Comparison of ENCODE assay signal across 12 cellular contexts in the genomic region with DNA sequence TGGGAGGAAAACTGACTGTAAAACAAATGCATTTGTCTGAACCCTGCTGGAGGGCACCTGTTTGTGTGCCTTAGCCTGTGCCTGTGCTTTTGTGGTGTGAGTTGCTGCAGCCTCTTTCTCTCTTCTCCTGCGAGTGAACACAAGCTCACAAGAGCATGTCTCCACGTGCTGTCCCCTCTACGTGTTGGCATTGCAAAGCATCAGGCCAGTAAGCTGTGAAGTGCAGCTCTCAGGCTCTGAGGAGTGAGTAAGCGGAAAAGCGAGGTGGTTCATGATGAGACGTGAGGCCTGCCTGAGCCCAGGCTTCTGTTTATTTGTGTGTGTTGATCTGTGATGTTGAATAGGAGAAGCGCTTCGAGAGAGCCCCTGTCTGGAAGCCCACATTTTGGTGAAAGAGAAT.
A peak's percentile ranks its signal among the peaks of the same experiment; 100 is the strongest.
DNase-seq lines count a peak whose midpoint lies in the region; ATAC-seq, FAIRE-seq and TF ChIP-seq lines count a peak whose summit lies in the region.
"Had no signal": no experiment of that assay in that cellular context is flagged by ENCODE, and none has a peak within 500 bp of the region (broad histone marks: within the 10 kb centered on the region; RNA-seq: fewer than 3 reads in every experiment).

No MANE protein-coding gene starts in this region.

- H3K4me3 Mint-ChIP-seq in CD4-positive, alpha-beta memory T cell: no peak overlapping the region
- peak overlapping the region in 2 of 10 donors; percentile 6 to 42 for H3K4me3 Mint-ChIP-seq in naive thymus-derived CD8-positive, alpha-beta T cell

- no peaks in the 10 kb centered on the region for H3K36me3 Mint-ChIP-seq in CD4-positive, alpha-beta memory T cell
- no peaks in the 10 kb centered on the region for H3K36me3 Mint-ChIP-seq in naive thymus-derived CD8-positive, alpha-beta T cell

- TF ChIP-seq CTCF in NB4 (IDR thresholded peaks at IDR 0.05; ENCODE audit: low read depth, low read length) (no peak), H1 (IDR thresholded peaks at IDR 0.05; ENCODE audit: control extremely low read depth in 1 of 3, insufficient read depth in 1 of 3, low read depth in 1 of 3, low read length in 3 of 3) (no peak), pancreas (IDR thresholded peaks at IDR 0.05) (no peak)

- peaks cover 16% of the 10 kb centered on the region for H3K4me1 ChIP-seq in CD4-positive, alpha-beta memory T cell (ENCODE audit: insufficient read depth, low read length)
- peaks cover 0 to 7% (median 3%) of the 10 kb centered on the region in 4 experiments; a peak in 3 of 7 replicates for H3K4me1 ChIP-seq in H1 (replicated peaks in 1 of 4; ENCODE audit: control insufficient read depth in 3 of 4, insufficient read depth in 4 of 4, low read length in 3 of 4)
- peaks cover 18 to 34% (median 29%) of the 10 kb centered on the region in 3 donors for H3K4me1 ChIP-seq in pancreas
- H3K4me1 ChIP-seq: tibial artery had no signal

- H4K91ac ChIP-seq in H1 (replicated peaks; ENCODE audit: insufficient read length, low read length): no peak overlapping the region

- no peak overlapping the region for H2BK5ac ChIP-seq in H1 (ENCODE audit: low read depth, low read length)

- H2BK120ac ChIP-seq in H1 (replicated peaks; ENCODE audit: low read depth, low read length): no peak overlapping the region

- no peaks in the 10 kb centered on the region for H3K9me3 ChIP-seq in CD4-positive, alpha-beta memory T cell (ENCODE audit: control insufficient read depth in 1 of 2, low read length in 2 of 2)
- no peaks in the 10 kb centered on the region for H3K9me3 ChIP-seq in H1 (ENCODE audit: insufficient read depth in 2 of 2, low read depth in 1 of 2, low read length in 1 of 2)
- no peaks in the 10 kb centered on the region for H3K9me3 ChIP-seq in pancreas
- H3K9me3 ChIP-seq: body of pancreas, Caco-2, tibial artery had no signal

- H2AK5ac ChIP-seq in H1 (ENCODE audit: low read depth, low read length): no peak overlapping the region

- no peak overlapping the region for H4K8ac ChIP-seq in H1 (ENCODE audit: extremely low read depth, insufficient read depth, low read length)

- no peak for DNase-seq in CD4-positive, alpha-beta memory T cell
- DNase-seq in NB4 (ENCODE audit: low read depth) (peak; percentile 31), H1 (ENCODE audit: low read depth in 1 of 2, low spot score in 2 of 2) (no peak), GDM1 (lab: John Stamatoyannopoulos, UW) (no peak), pancreas (no peak)
- no peak for DNase-seq in naive thymus-derived CD8-positive, alpha-beta T cell
- DNase-seq: body of pancreas, Caco-2, kidney, MM.1S, tibial artery had no signal

- no peak overlapping the region for H3K4me3 ChIP-seq in CD4-positive, alpha-beta memory T cell (ENCODE audit: low read length in 2 of 2)
- H3K4me3 ChIP-seq in NB4 (ENCODE audit: low read depth, low read length): no peak overlapping the region
- no peak overlapping the region for H3K4me3 ChIP-seq in H1 (ENCODE audit: extremely low read depth in 1 of 4, insufficient read depth in 2 of 4, low read depth in 3 of 4, low read length in 4 of 4)
- H3K4me3 ChIP-seq in pancreas: no peak overlapping the region
- H3K4me3 ChIP-seq: body of pancreas, tibial artery had no signal

- POLR2A ChIA-PET in CD4-positive, alpha-beta memory T cell (lab: Charles Lee; ENCODE audit: partially characterized antibody): interaction anchor here (0.6 to 0.9 kb wide), 2 partner anchors 73 to 85 kb away, joined by 3 read pairs; no protein-coding TSS in a partner anchor
- POLR2A ChIA-PET in H1 (lab: Charles Lee; ENCODE audit: partially characterized antibody): no interaction called here
- POLR2A ChIA-PET in naive thymus-derived CD8-positive, alpha-beta T cell (lab: Charles Lee): interaction anchor here (0.6 to 1.4 kb wide), 5 partner anchors 13 to 562 kb away, joined by 4 to 6 read pairs (median 4); a partner anchor contains a TSS

- intact Hi-C loops in CD4-positive, alpha-beta memory T cell (cut with micrococcal nuclease): no loop called here
- intact Hi-C loops in pancreas (cut with DNase I): no loop called here

- H3K36me3 ChIP-seq in CD4-positive, alpha-beta memory T cell (ENCODE audit: insufficient read depth, low read length): no peaks in the 10 kb centered on the region
- no peaks in the 10 kb centered on the region for H3K36me3 ChIP-seq in H1 (ENCODE audit: control insufficient read depth in 2 of 4, insufficient read depth in 4 of 4, low read length in 3 of 4)
- H3K36me3 ChIP-seq in pancreas: no peaks in the 10 kb centered on the region
- H3K36me3 ChIP-seq: tibial artery had no signal

- no peak for ATAC-seq in naive thymus-derived CD8-positive, alpha-beta T cell
- ATAC-seq in pancreas: no peak
- ATAC-seq in GM18517 (IDR thresholded peaks at IDR 0.05; ENCODE audit: unreplicated experiment): no peak
- ATAC-seq: body of pancreas had no signal

- no peak for TF ChIP-seq EP300 in H1 (IDR thresholded peaks at IDR 0.05; ENCODE audit: borderline replicate concordance in 1 of 2, low read depth in 2 of 2, low read length in 2 of 2)

- no peak overlapping the region for H3K9ac ChIP-seq in H1 (replicated peaks in 1 of 4; ENCODE audit: extremely low read depth in 1 of 4, low read depth in 3 of 4, low read length in 3 of 4)

- H3K4ac ChIP-seq in H1 (replicated peaks; ENCODE audit: insufficient read length, low read depth, low read length): no peak overlapping the region

- no peak overlapping the region for H4K5ac ChIP-seq in H1 (ENCODE audit: insufficient read length, low read depth, low read length)

- no peak overlapping the region for H3K27ac ChIP-seq in CD4-positive, alpha-beta memory T cell (ENCODE audit: low read depth, low read length)
- H3K27ac ChIP-seq in H1 (ENCODE audit: low read depth, low read length): no peak overlapping the region
- H3K27ac ChIP-seq in pancreas: no peak overlapping the region
- H3K27ac ChIP-seq: body of pancreas, tibial artery had no signal

- TF ChIP-seq POLR2A in NB4 (IDR thresholded peaks at IDR 0.05; ENCODE audit: extremely low read depth, insufficient read length) (no peak), H1 (IDR thresholded peaks at IDR 0.05; ENCODE audit: control extremely low read depth in 1 of 2, low read depth in 2 of 2, low read length in 2 of 2) (no peak)

- no peak overlapping the region; the same call in 1 of the 2 replicates for H3K18ac ChIP-seq in H1 (ENCODE audit: extremely low read depth, low read length)

- H3K27me3 Mint-ChIP-seq in CD4-positive, alpha-beta memory T cell: no peaks in the 10 kb centered on the region
- no peaks in the 10 kb centered on the region for H3K27me3 Mint-ChIP-seq in naive thymus-derived CD8-positive, alpha-beta T cell

- H2BK15ac ChIP-seq in H1 (ENCODE audit: low read length): no peak overlapping the region

- peaks cover 15 to 26% (median 20%) of the 10 kb centered on the region in 4 donors for H3K4me1 Mint-ChIP-seq in CD4-positive, alpha-beta memory T cell
- H3K4me1 Mint-ChIP-seq in naive thymus-derived CD8-positive, alpha-beta T cell: peaks cover 18 to 38% (median 25%) of the 10 kb centered on the region in 4 donors

- H3K4me2 ChIP-seq in H1 (ENCODE audit: insufficient read depth in 1 of 2, low read depth in 2 of 2, low read length in 2 of 2): no peak overlapping the region

- no peaks in the 10 kb centered on the region for H4K20me1 ChIP-seq in H1 (replicated peaks in 1 of 2; ENCODE audit: control insufficient read depth in 1 of 2, insufficient read depth in 2 of 2, low read length in 2 of 2)

- no peak overlapping the region; the same call in 1 of the 2 replicates for H2BK12ac ChIP-seq in H1 (ENCODE audit: low read depth, low read length)

- no peak for FAIRE-seq in H1 (lab: Jason Lieb, UNC)
- FAIRE-seq in pancreas (lab: Jason Lieb, UNC): no peak
- FAIRE-seq: kidney had no signal

- WGBS in H1 (ENCODE audit: extremely low coverage in 1 of 2, insufficient coverage in 1 of 2, insufficient read length in 1 of 2, insufficient replicate concordance in 2 of 2, low coverage in 1 of 2, low lambda C conversion rate in 2 of 2, missing lambda C conversion rate in 1 of 2), 2 experiments: 75% methylated on average over 8 of the region's 8 CpGs; no CpG with 5 or more reads in 1 of the 2 experiments
- WGBS in pancreas, 2 donors: 81 to 84% methylated on average over 8 of the region's 8 CpGs

- H2BK20ac ChIP-seq in H1 (ENCODE audit: low read length): no peak overlapping the region

- no peaks in the 10 kb centered on the region for H3K9me3 Mint-ChIP-seq in CD4-positive, alpha-beta memory T cell
- no peaks in the 10 kb centered on the region for H3K9me3 Mint-ChIP-seq in naive thymus-derived CD8-positive, alpha-beta T cell

- no peak overlapping the region for H3K56ac ChIP-seq in H1 (replicated peaks; ENCODE audit: insufficient read length, low read depth, low read length)

- H2AFZ ChIP-seq in H1 (ENCODE audit: low read length): peak overlapping the region; percentile 97

- no peak for TF ChIP-seq RAD21 in H1 (IDR thresholded peaks at IDR 0.05 in 1 of 2, conservative IDR thresholded peaks at IDR 0.05 in 1 of 2; ENCODE audit: low read depth in 2 of 2, low read length in 2 of 2)

- CTCF ChIA-PET in CD4-positive, alpha-beta memory T cell (lab: Charles Lee; ENCODE audit: partially characterized antibody): interaction anchor here (0.7 to 1.3 kb wide), 4 partner anchors 12 to 66 kb away, joined by 3 to 4 read pairs (median 3); no protein-coding TSS in a partner anchor
- CTCF ChIA-PET in H1 (lab: Charles Lee; ENCODE audit: partially characterized antibody): interaction anchor here (0.8 to 3.4 kb wide), 8 partner anchors 18 to 290 kb away, joined by 3 to 21 read pairs (median 4); no protein-coding TSS in a partner anchor

- no peak overlapping the region for H3K14ac ChIP-seq in H1 (ENCODE audit: insufficient read length)

- no peaks in the 10 kb centered on the region for H3K23me2 ChIP-seq in H1 (ENCODE audit: low read depth, low read length)

- H3K79me1 ChIP-seq in H1 (ENCODE audit: low read depth, low read length): no peaks in the 10 kb centered on the region

- H3K27me3 ChIP-seq in CD4-positive, alpha-beta memory T cell (ENCODE audit: insufficient read depth, low read length): no peaks in the 10 kb centered on the region
- H3K27me3 ChIP-seq in H1 (replicated peaks in 1 of 4; ENCODE audit: control insufficient read depth in 3 of 4, extremely low read depth in 1 of 4, insufficient read depth in 3 of 4, low read length in 3 of 4): no peaks in the 10 kb centered on the region
- no peaks in the 10 kb centered on the region for H3K27me3 ChIP-seq in pancreas
- H3K27me3 ChIP-seq: body of pancreas, tibial artery had no signal

- peak overlapping the region in 5 of 7 donors; percentile 48 to 87 (median 75) for H3K27ac Mint-ChIP-seq in CD4-positive, alpha-beta memory T cell
- peak overlapping the region; percentile 0 to 93 (median 66) for H3K27ac Mint-ChIP-seq in naive thymus-derived CD8-positive, alpha-beta T cell

- no peaks in the 10 kb centered on the region; a peak in 1 of 4 replicates for H3K79me2 ChIP-seq in H1 (ENCODE audit: control insufficient read depth in 1 of 2, insufficient read depth in 2 of 2, low read length in 2 of 2)

- no peak overlapping the region for H3K23ac ChIP-seq in H1 (ENCODE audit: insufficient read length)

TF ChIP-seq in H1, 55 proteins besides CTCF, POLR2A, EP300 and RAD21 (continues in another document):
- TF ChIP-seq EZH2 (IDR thresholded peaks at IDR 0.05; ENCODE audit: low read depth, low read length, severe bottlenecking) (peak; percentile 4), SAP30 (IDR thresholded peaks at IDR 0.05; ENCODE audit: insufficient read depth, insufficient replicate concordance, low read length) (no peak)
